ENCODE assay signal across 11 cellular contexts in genomic region chr1:36174716-36175115, GRCh38. TPM values are rescaled to one million over a fixed set of nuclear protein-coding genes. Genes with fewer than 3 reads are reported as not detected.
A peak's percentile ranks its signal among the peaks of the same experiment; 100 is the strongest.
DNase-seq lines count a peak whose midpoint lies in the region; ATAC-seq and TF ChIP-seq lines count a peak whose summit lies in the region.
"Had no signal": no experiment of that assay in that cellular context is flagged by ENCODE, and none has a peak within 500 bp of the region (broad histone marks: within the 10 kb centered on the region; RNA-seq: fewer than 3 reads in every experiment).

No MANE protein-coding gene starts in this region.

- peaks cover 95% of the 10 kb centered on the region for H3K36me3 ChIP-seq in thymus (ENCODE audit: control insufficient read depth, insufficient read depth)

- peak overlapping the region; percentile 35 for H3K27ac Mint-ChIP-seq in activated B cell treated with CpG ODN at 0.5 μM for 24 hours
- H3K27ac Mint-ChIP-seq: activated CD8-positive, alpha-beta memory T cell treated with anti-CD3 and anti-CD28 coated beads, Interleukin-2, amount 10 ng/mL, durations not matched to agents 7 days and 5 days had no signal

- no peak overlapping the region for H3K4me3 ChIP-seq in thymus (ENCODE audit: low read length)

- TF ChIP-seq CTCF in activated B cell treated with CpG ODN at 0.5 μM for 24 hours (IDR thresholded peaks at IDR 0.05) = no peak

- 94% methylated on average over 11 of the region's 11 CpGs for WGBS in thymus

- POLR2A ChIA-PET in activated B cell treated with CpG ODN at 0.5 μM for 24 hours (lab: Charles Lee) = no interaction called here

- H3K9me3 ChIP-seq in thymus (ENCODE audit: control insufficient read depth) = no peaks in the 10 kb centered on the region

- H3K4me1 ChIP-seq in thymus (ENCODE audit: control insufficient read depth, insufficient read depth, low read length) = no peaks in the 10 kb centered on the region

- CTCF ChIA-PET in activated B cell treated with CpG ODN at 0.5 μM for 24 hours (lab: Charles Lee) = interaction anchor here (1.6 kb wide), 1 partner anchor 13 kb away, joined by 4 read pairs; no protein-coding TSS in a partner anchor

- peak overlapping the region; percentile 8 for H3K27ac ChIP-seq in thymus (ENCODE audit: low read depth)

- H3K36me3 Mint-ChIP-seq in activated B cell treated with CpG ODN at 0.5 μM for 24 hours (ENCODE audit: low read depth) = peaks cover 87% of the 10 kb centered on the region

- DNase-seq in NCI-H2171 treated with DMSO at 0.1 percent for 48 hours (lab: John Stamatoyannopoulos, UW) = peak; percentile 19
- DNase-seq in NCI-H2171 (lab: John Stamatoyannopoulos, UW) = no peak
- DNase-seq in activated B cell treated with CpG ODN at 0.5 μM for 24 hours = no peak
- DNase-seq in left kidney (ENCODE audit: low read depth, low spot score) = peak; percentile 52
- no peak for DNase-seq in occipital lobe (lab: John Stamatoyannopoulos, UW)
- DNase-seq: activated CD8-positive, alpha-beta memory T cell treated with anti-CD3 and anti-CD28 coated beads, Interleukin-2, amount 10 ng/mL, durations not matched to agents 7 days and 5 days; NCI-H1436 had no signal

- H3K4me1 Mint-ChIP-seq in activated B cell treated with CpG ODN at 0.5 μM for 24 hours = peaks cover 13% of the 10 kb centered on the region
- H3K4me1 Mint-ChIP-seq: activated CD8-positive, alpha-beta memory T cell treated with anti-CD3 and anti-CD28 coated beads, Interleukin-2, amount 10 ng/mL, durations not matched to agents 7 days and 5 days had no signal

- H3K9me3 Mint-ChIP-seq in activated B cell treated with CpG ODN at 0.5 μM for 24 hours = no peaks in the 10 kb centered on the region

- ATAC-seq in activated B cell treated with CpG ODN at 0.5 μM for 24 hours (ENCODE audit: low read depth) (no peak), GM21576 (IDR thresholded peaks at IDR 0.05; ENCODE audit: unreplicated experiment) (no peak), GM21381 (IDR thresholded peaks at IDR 0.05; ENCODE audit: unreplicated experiment) (no peak)
- ATAC-seq: left lobe of liver had no signal

- no peaks in the 10 kb centered on the region for H3K27me3 ChIP-seq in thymus (ENCODE audit: control insufficient read depth, insufficient read depth)

- intact Hi-C loops in activated B cell treated with CpG ODN at 0.5 μM for 24 hours (cut with micrococcal nuclease) = no loop called here

- H3K4me3 Mint-ChIP-seq in activated B cell treated with CpG ODN at 0.5 μM for 24 hours = no peak overlapping the region
- H3K4me3 Mint-ChIP-seq: activated CD8-positive, alpha-beta memory T cell treated with anti-CD3 and anti-CD28 coated beads, Interleukin-2, amount 10 ng/mL, durations not matched to agents 7 days and 5 days had no signal

- H3K27me3 Mint-ChIP-seq in activated B cell treated with CpG ODN at 0.5 μM for 24 hours = no peaks in the 10 kb centered on the region
- H3K27me3 Mint-ChIP-seq: activated CD8-positive, alpha-beta memory T cell treated with anti-CD3 and anti-CD28 coated beads, Interleukin-2, amount 10 ng/mL, durations not matched to agents 7 days and 5 days had no signal

RNA-seq across cellular contexts. Expression of gene MAP7D1, which starts 18.8 kb away (rescaled TPM):
- total RNA-seq in activated B cell treated with CpG ODN at 0.5 μM for 24 hours = 56.5 and 59.9 TPM in 2 replicates
- 68.6 TPM for polyA plus RNA-seq in thymus
- total RNA-seq in occipital lobe = 49.6 TPM

RNA-seq across cellular contexts. Expression of gene TRAPPC3, which starts 25.4 kb away (rescaled TPM):
- total RNA-seq in activated B cell treated with CpG ODN at 0.5 μM for 24 hours (45.3 and 48.5 TPM in 2 replicates), occipital lobe (40.1 TPM)
- 73.6 TPM for polyA plus RNA-seq in thymus

RNA-seq across cellular contexts. Expression of gene THRAP3, which starts 49.5 kb away (rescaled TPM):
- total RNA-seq in activated B cell treated with CpG ODN at 0.5 μM for 24 hours (142 and 145 TPM in 2 replicates), occipital lobe (80.6 TPM)
- polyA plus RNA-seq in thymus = 47.6 TPM

RNA-seq across cellular contexts. Expression of gene COL8A2, which starts 49.7 kb away (rescaled TPM):
- total RNA-seq in activated B cell treated with CpG ODN at 0.5 μM for 24 hours (0.24 and 0.64 TPM in 2 replicates), occipital lobe (1.1 TPM)
- 6.7 TPM for polyA plus RNA-seq in thymus
- total RNA-seq: activated CD8-positive, alpha-beta memory T cell treated with anti-CD3 and anti-CD28 coated beads, Interleukin-2, amount 10 ng/mL, durations not matched to agents 7 days and 5 days had no signal

Comparison
In these comparisons a context has a peak if more than half of its experiments do, and no peak if none do; other contexts are left out.
1. DNase-seq: peak in NCI-H2171 treated with DMSO at 0.1 percent for 48 hours (single experiment) and left kidney (single experiment); none in NCI-H2171 (single experiment), activated B cell treated with CpG ODN at 0.5 μM for 24 hours (single experiment) and occipital lobe (single experiment).